Comparison of ENCODE assay signal across 1 cellular context in the genomic region with DNA sequence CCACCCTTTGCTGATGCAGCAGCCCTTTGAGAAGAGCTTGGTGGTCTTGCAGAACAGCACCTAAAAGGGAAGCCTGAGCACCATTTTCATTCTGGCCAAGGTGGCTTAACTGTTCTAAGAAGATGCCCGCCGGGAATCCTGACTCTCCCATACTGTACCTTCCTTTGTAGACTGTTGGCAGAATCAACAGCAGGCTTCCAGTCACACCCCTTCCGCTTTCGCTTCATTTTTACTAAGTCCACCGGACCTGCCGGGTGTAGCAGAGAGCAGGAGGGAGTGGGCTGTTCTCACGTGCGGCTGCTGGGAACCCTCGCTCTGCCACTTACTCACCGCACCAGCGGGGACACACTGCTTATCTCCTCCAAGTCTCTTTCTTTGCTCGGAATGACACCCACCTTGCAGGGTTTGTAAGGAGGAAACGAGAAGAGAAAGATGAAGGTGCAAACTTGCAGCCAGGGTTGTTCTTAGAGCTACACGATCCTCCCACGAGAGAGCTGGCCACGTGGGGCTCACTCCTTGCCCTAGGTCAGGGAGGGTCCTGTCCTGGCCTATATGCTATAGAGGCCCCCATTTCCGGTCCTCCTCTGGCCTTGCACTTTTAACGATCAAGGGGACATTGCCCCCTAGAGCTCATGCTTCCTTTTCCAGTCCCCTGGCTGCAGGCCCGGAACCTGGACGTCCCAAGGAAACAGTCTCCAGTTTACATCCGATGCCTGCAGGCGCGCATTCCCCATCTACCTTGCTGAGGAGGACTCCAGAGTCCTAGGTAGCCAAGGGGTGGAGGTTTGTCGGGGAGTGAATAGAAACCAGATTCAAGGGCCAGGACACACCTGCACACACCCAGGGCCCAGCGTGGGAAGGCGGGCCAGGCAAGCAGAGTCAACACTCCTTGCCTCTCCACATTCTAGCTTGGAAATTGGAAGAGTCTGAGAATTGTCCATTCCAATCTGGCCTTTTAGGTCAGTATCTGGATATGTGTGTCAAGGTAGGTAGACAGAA.
TF ChIP-seq lines count a peak whose summit lies in the region.

No MANE protein-coding gene starts in this region.

TF ChIP-seq in IMR-90, 13 proteins besides CTCF, POLR2A, EP300 and RAD21:
- TF ChIP-seq BHLHE40 (IDR thresholded peaks at IDR 0.05; ENCODE audit: low read depth, low read length) (no peak), MAFK (IDR thresholded peaks at IDR 0.05; ENCODE audit: low read depth, low read length) (no peak), RCOR1 (IDR thresholded peaks at IDR 0.05; ENCODE audit: insufficient replicate concordance, low read length) (no peak), MXI1 (IDR thresholded peaks at IDR 0.05; ENCODE audit: borderline replicate concordance, low read depth, low read length) (no peak)
